In the genomic region with DNA sequence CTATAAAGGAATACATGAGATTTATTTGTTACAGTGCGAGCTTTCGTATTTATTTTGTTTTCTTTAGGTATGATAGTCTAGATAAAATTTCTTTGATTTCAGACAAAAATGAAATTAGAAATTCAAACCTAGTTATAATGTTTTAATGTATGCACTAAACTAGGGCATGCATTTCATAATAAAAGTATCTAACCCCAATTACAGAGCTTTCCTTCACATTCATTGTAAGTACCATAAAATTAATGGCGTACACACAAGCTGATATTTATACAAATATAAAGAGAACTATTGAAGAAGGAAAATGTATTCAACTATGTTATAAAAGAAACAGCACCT, we compare ENCODE assay signal across 1 cellular context.
TF ChIP-seq lines count a peak whose summit lies in the region.

No MANE protein-coding gene starts in this region.

TF ChIP-seq in GM12878, 131 proteins besides CTCF, POLR2A, EP300 and RAD21 (continued from another document):
- TF ChIP-seq, protein P1, sequence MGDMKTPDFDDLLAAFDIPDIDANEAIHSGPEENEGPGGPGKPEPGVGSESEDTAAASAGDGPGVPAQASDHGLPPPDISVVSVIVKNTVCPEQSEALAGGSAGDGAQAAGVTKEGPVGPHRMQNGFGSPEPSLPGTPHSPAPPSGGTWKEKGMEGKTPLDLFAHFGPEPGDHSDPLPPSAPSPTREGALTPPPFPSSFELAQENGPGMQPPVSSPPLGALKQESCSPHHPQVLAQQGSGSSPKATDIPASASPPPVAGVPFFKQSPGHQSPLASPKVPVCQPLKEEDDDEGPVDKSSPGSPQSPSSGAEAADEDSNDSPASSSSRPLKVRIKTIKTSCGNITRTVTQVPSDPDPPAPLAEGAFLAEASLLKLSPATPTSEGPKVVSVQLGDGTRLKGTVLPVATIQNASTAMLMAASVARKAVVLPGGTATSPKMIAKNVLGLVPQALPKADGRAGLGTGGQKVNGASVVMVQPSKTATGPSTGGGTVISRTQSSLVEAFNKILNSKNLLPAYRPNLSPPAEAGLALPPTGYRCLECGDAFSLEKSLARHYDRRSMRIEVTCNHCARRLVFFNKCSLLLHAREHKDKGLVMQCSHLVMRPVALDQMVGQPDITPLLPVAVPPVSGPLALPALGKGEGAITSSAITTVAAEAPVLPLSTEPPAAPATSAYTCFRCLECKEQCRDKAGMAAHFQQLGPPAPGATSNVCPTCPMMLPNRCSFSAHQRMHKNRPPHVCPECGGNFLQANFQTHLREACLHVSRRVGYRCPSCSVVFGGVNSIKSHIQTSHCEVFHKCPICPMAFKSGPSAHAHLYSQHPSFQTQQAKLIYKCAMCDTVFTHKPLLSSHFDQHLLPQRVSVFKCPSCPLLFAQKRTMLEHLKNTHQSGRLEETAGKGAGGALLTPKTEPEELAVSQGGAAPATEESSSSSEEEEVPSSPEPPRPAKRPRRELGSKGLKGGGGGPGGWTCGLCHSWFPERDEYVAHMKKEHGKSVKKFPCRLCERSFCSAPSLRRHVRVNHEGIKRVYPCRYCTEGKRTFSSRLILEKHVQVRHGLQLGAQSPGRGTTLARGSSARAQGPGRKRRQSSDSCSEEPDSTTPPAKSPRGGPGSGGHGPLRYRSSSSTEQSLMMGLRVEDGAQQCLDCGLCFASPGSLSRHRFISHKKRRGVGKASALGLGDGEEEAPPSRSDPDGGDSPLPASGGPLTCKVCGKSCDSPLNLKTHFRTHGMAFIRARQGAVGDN (IDR thresholded peaks at IDR 0.05): no peak
- TF ChIP-seq IRF4 (IDR thresholded peaks at IDR 0.05; ENCODE audit: low read depth, low read length) (no peak), MYC (IDR thresholded peaks at IDR 0.05; ENCODE audit: insufficient read depth, insufficient read length, insufficient replicate concordance, low read length, severe bottlenecking) (no peak), YBX1 (IDR thresholded peaks at IDR 0.05) (no peak), KLF5 (IDR thresholded peaks at IDR 0.05; ENCODE audit: partially characterized antibody) (no peak), MEF2B (IDR thresholded peaks at IDR 0.05; ENCODE audit: partially characterized antibody, poor library complexity, severe bottlenecking) (no peak), CBFB (IDR thresholded peaks at IDR 0.05; ENCODE audit: low read depth) (no peak), TCF12 (IDR thresholded peaks at IDR 0.05; ENCODE audit: low read depth, low read length) (no peak), RB1 (IDR thresholded peaks at IDR 0.05; ENCODE audit: borderline replicate concordance) (no peak), EGR1 (IDR thresholded peaks at IDR 0.05; ENCODE audit: borderline replicate concordance in 1 of 2, low read depth in 2 of 2, low read length in 2 of 2) (no peak), WRNIP1 (IDR thresholded peaks at IDR 0.05; ENCODE audit: borderline replicate concordance, low read depth, low read length) (no peak), ZNF622 (IDR thresholded peaks at IDR 0.05) (no peak), JUNB (IDR thresholded peaks at IDR 0.05) (no peak), SMARCA5 (IDR thresholded peaks at IDR 0.05) (no peak)
- TF ChIP-seq, protein P2, sequence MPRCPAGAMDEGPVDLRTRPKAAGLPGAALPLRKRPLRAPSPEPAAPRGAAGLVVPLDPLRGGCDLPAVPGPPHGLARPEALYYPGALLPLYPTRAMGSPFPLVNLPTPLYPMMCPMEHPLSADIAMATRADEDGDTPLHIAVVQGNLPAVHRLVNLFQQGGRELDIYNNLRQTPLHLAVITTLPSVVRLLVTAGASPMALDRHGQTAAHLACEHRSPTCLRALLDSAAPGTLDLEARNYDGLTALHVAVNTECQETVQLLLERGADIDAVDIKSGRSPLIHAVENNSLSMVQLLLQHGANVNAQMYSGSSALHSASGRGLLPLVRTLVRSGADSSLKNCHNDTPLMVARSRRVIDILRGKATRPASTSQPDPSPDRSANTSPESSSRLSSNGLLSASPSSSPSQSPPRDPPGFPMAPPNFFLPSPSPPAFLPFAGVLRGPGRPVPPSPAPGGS (IDR thresholded peaks at IDR 0.05; ENCODE audit: borderline replicate concordance, insufficient read depth, low read depth, low read length, poor library complexity, severe bottlenecking): no peak
